8 cellular contexts compared by ENCODE assay signal in the genomic region with DNA sequence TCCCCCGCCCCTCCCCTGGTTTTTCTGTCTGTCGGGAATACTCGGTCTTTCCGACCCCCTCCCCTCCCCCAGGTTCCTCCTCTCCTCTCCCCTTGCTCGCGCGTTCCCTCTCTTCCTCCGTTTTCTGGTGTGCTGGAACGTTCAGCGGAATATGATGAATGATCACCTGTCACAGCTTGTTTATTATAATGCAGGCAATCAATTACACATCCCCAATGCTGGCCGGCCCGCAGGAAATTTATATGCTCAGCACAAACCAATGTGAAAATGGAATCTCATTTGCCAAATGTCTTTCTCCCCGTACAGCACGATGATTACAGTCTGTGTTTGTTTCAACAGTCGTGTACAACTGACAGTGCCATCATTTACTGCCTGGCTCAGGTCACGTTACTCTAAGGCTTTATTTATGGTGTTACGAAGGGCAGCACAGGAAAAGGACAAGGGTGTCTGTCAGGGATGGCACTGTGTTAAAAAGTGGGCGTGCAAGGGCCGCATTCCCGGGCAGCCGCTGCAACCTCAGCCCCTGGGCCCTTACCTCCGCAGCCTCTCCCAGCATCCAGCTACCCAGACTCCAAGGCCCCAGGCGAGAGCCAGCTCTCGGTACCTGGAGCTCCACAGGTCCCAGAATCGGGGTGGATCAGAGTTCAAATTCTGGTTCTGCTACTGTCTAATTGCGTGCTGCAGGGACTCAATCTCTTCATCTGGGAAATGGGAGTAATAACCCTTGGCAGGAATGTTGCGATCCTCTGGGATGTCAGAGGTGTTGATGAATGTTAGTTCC. TPM values are rescaled to one million over a fixed set of nuclear protein-coding genes. Genes with fewer than 3 reads are reported as not detected.
A peak's percentile ranks its signal among the peaks of the same experiment; 100 is the strongest.
DNase-seq lines count a peak whose midpoint lies in the region; ATAC-seq and TF ChIP-seq lines count a peak whose summit lies in the region.

No MANE protein-coding gene starts in this region.

- TF ChIP-seq CTCF in CD14-positive monocyte (IDR thresholded peaks at IDR 0.05), result no peak

- intact Hi-C loops in CD14-positive monocyte (cut with micrococcal nuclease), result no loop called here

- peaks cover 57% of the 10 kb centered on the region for H3K4me1 Mint-ChIP-seq in CD14-positive monocyte

- H3K4me3 Mint-ChIP-seq in CD14-positive monocyte, result peak overlapping the region; percentile 90 to 93

- no peaks in the 10 kb centered on the region for H3K9me3 ChIP-seq in subcutaneous abdominal adipose tissue (ENCODE audit: control insufficient read depth in 5 of 5, low read length in 5 of 5)

- peak overlapping the region in 4 of 5 donors; percentile 64 to 80 (median 68) for H3K4me3 ChIP-seq in subcutaneous abdominal adipose tissue (ENCODE audit: low read depth in 1 of 5, low read length in 5 of 5)

- peaks cover 0 to 1% of the 10 kb centered on the region in 2 donors for H3K36me3 Mint-ChIP-seq in CD14-positive monocyte

- H3K9ac ChIP-seq in subcutaneous abdominal adipose tissue (ENCODE audit: low read length in 5 of 5), result peak overlapping the region in 1 of 5 donors; percentile 47

- no peaks in the 10 kb centered on the region for H3K36me3 ChIP-seq in subcutaneous abdominal adipose tissue (ENCODE audit: control insufficient read depth in 5 of 5, insufficient read depth in 5 of 5, low read length in 5 of 5)

- in situ Hi-C loops in KBM-7 (cut with MboI; ENCODE audit: low pct_unique_long_range_greater_than_20kb, low sequenced_read_pairs), result no loop called here

- H3K27ac ChIP-seq in layer of hippocampus (ENCODE audit: low read depth, low read length), result peak overlapping the region; percentile 36
- H3K27ac ChIP-seq in subcutaneous abdominal adipose tissue (ENCODE audit: low read depth, low read length), result peak overlapping the region; percentile 30

- DNase-seq in CD14-positive monocyte (ENCODE audit: low spot score) (no peak), KBM-7 (peak; percentile 35), astrocyte of the hippocampus (ENCODE audit: low read depth, low spot score) (peak; percentile 51), GM19240 (ENCODE audit: insufficient read length, low spot score) (no peak)
- no peak for DNase-seq in activated naive CD4-positive, alpha-beta T cell (lab: John Stamatoyannopoulos, UW)

- peaks cover 4 to 35% (median 31%) of the 10 kb centered on the region in 5 donors for H3K4me1 ChIP-seq in subcutaneous abdominal adipose tissue (ENCODE audit: control insufficient read depth in 5 of 5, insufficient read depth in 5 of 5, low read length in 5 of 5)

- H3K27me3 Mint-ChIP-seq in CD14-positive monocyte (ENCODE audit: low read depth in 3 of 3), result peaks cover 0 to 8% (median 4%) of the 10 kb centered on the region in 3 donors

- H3K27me3 ChIP-seq in layer of hippocampus (ENCODE audit: control insufficient read depth, insufficient read depth, low read length) (no peaks in the 10 kb centered on the region), subcutaneous abdominal adipose tissue (ENCODE audit: control insufficient read depth in 5 of 5, insufficient read depth in 4 of 5, low read length in 5 of 5) (peaks cover 0 to 8% (median 0%) of the 10 kb centered on the region in 5 donors)

- no peak for ATAC-seq in GM21390 (IDR thresholded peaks at IDR 0.05; ENCODE audit: unreplicated experiment)

- H3K27ac Mint-ChIP-seq in CD14-positive monocyte, result peak overlapping the region in 5 of 7 donors; percentile 0 to 91 (median 86)

- no peaks in the 10 kb centered on the region for H3K9me3 Mint-ChIP-seq in CD14-positive monocyte

RNA-seq across cellular contexts. Expression of a gene that starts 24.6 kb away (rescaled TPM):
- polyA plus RNA-seq in CD14-positive monocyte, result 10 to 100 TPM in 1 of 2 donors, 1 to 10 TPM in 1; 6.4 to 12.9 TPM

Comparison
In these comparisons a context has a peak if more than half of its experiments do, and no peak if none do; other contexts are left out.
1. DNase-seq: peak in KBM-7 (single experiment) and astrocyte of the hippocampus (single experiment); none in CD14-positive monocyte (single experiment), activated naive CD4-positive, alpha-beta T cell (0 of 4) and GM19240 (single experiment).